ENCODE assay signal across 15 cellular contexts in genomic region chr1:201551096-201551495, GRCh38. TPM values are rescaled to one million over a fixed set of nuclear protein-coding genes. Genes with fewer than 3 reads are reported as not detected.
A peak's percentile ranks its signal among the peaks of the same experiment; 100 is the strongest.
DNase-seq lines count a peak whose midpoint lies in the region; ATAC-seq and TF ChIP-seq lines count a peak whose summit lies in the region.
"Had no signal": no experiment of that assay in that cellular context is flagged by ENCODE, and none has a peak within 500 bp of the region (broad histone marks: within the 10 kb centered on the region; RNA-seq: fewer than 3 reads in every experiment).

No MANE protein-coding gene starts in this region.

- H3K36me3 ChIP-seq in GM23248 (ENCODE audit: low read depth): no peaks in the 10 kb centered on the region
- H3K36me3 ChIP-seq in SK-N-MC (ENCODE audit: insufficient read depth, low read length): no peaks in the 10 kb centered on the region
- H3K36me3 ChIP-seq in prostate gland: no peaks in the 10 kb centered on the region

- TF ChIP-seq CTCF in dorsolateral prefrontal cortex (IDR thresholded peaks at IDR 0.05 in 54 of 56, conservative IDR thresholded peaks at IDR 0.05 in 2 of 56; ENCODE audit: low read depth in 1 of 56, partially characterized antibody in 56 of 56) (no peak), prostate gland (IDR thresholded peaks at IDR 0.05) (no peak), nephron progenitor cell (IDR thresholded peaks at IDR 0.05) (no peak)

- H3K4me3 ChIP-seq in GM23248 (no peak overlapping the region), SK-N-MC (no peak overlapping the region), dorsolateral prefrontal cortex (no peak overlapping the region), skin epidermis (no peak overlapping the region), prostate gland (no peak overlapping the region)

- peak overlapping the region; percentile 93 for H3K27ac ChIP-seq in GM23248
- peak overlapping the region; percentile 83 for H3K27ac ChIP-seq in SK-N-MC
- H3K27ac ChIP-seq in dorsolateral prefrontal cortex: peak overlapping the region in 58 of 59 donors; percentile 11 to 96 (median 90)
- H3K27ac ChIP-seq in skin epidermis: peak overlapping the region in 12 of 21 experiments; percentile 8 to 79 (median 29)
- H3K27ac ChIP-seq in prostate gland: no peak overlapping the region
- H3K27ac ChIP-seq: KMS-11 had no signal

- peak overlapping the region; percentile 71 for H3K9ac ChIP-seq in GM23248
- H3K9ac ChIP-seq in SK-N-MC (ENCODE audit: insufficient read length): no peak overlapping the region
- H3K9ac ChIP-seq: KMS-11 had no signal

- no peaks in the 10 kb centered on the region for H3K36me3 Mint-ChIP-seq in nephron progenitor cell (ENCODE audit: low read depth)
- H3K36me3 Mint-ChIP-seq: CD8-positive, alpha-beta T cell had no signal

- H3K79me2 ChIP-seq in GM23248 (ENCODE audit: insufficient read depth): peaks cover 100% of the 10 kb centered on the region

- H3K27me3 ChIP-seq in GM23248 (replicated peaks; ENCODE audit: insufficient read depth): no peaks in the 10 kb centered on the region
- no peaks in the 10 kb centered on the region for H3K27me3 ChIP-seq in dorsolateral prefrontal cortex
- H3K27me3 ChIP-seq in prostate gland (replicated peaks; ENCODE audit: insufficient read depth): no peaks in the 10 kb centered on the region

- DNase-seq in GM23248 (no peak), SK-N-MC (ENCODE audit: low read depth, low spot score) (no peak), dorsolateral prefrontal cortex (no peak), prostate gland (ENCODE audit: low spot score) (no peak), nephron progenitor cell (no peak), kidney tubule cell (ENCODE audit: low spot score) (no peak)
- DNase-seq: CD8-positive, alpha-beta T cell; DND-41; GDM1; NCI-H1092 treated with DMSO at 0.1 percent for 48 hours; NCI-H1694 treated with DMSO at 0.1 percent for 48 hours had no signal

- H3K27ac Mint-ChIP-seq in nephron progenitor cell: no peak overlapping the region
- H3K27ac Mint-ChIP-seq: B cell; CD8-positive, alpha-beta T cell had no signal

- H3K9me3 ChIP-seq in GM23248 (ENCODE audit: low read depth): no peaks in the 10 kb centered on the region
- no peaks in the 10 kb centered on the region for H3K9me3 ChIP-seq in SK-N-MC (ENCODE audit: low read depth, low read length)
- no peaks in the 10 kb centered on the region for H3K9me3 ChIP-seq in prostate gland

- peaks cover 34% of the 10 kb centered on the region for H3K4me1 Mint-ChIP-seq in nephron progenitor cell

- WGBS in GM23248 (ENCODE audit: low coverage in 1 of 2, low lambda C conversion rate in 2 of 2, missing lambda C conversion rate in 2 of 2), 2 experiments: 55% methylated on average over 3 of the region's 3 CpGs
- 96% methylated on average over 3 of the region's 3 CpGs for WGBS in prostate gland

- ATAC-seq in HG02798 (IDR thresholded peaks at IDR 0.05; ENCODE audit: poor library complexity, unreplicated experiment): no peak
- ATAC-seq: CD8-positive, alpha-beta T cell had no signal

- H4K20me1 ChIP-seq in GM23248 (ENCODE audit: insufficient read depth): no peaks in the 10 kb centered on the region

- H3K9me3 Mint-ChIP-seq in nephron progenitor cell: no peaks in the 10 kb centered on the region
- H3K9me3 Mint-ChIP-seq: CD8-positive, alpha-beta T cell had no signal

- peaks cover 44% of the 10 kb centered on the region for H3F3A ChIP-seq in GM23248 (ENCODE audit: insufficient read depth)

- H3K4me3 Mint-ChIP-seq in nephron progenitor cell: no peak overlapping the region
- H3K4me3 Mint-ChIP-seq: B cell; CD8-positive, alpha-beta T cell had no signal

- H3K4me1 ChIP-seq in GM23248 (ENCODE audit: insufficient read depth): peaks cover 44% of the 10 kb centered on the region
- no peaks in the 10 kb centered on the region for H3K4me1 ChIP-seq in prostate gland (replicated peaks)

- peaks cover 28% of the 10 kb centered on the region for H3K27me3 Mint-ChIP-seq in nephron progenitor cell (ENCODE audit: low read depth, poor library complexity)

- no peak for TF ChIP-seq POLR2A in prostate gland (IDR thresholded peaks at IDR 0.05)

- H3K9me2 ChIP-seq in GM23248 (ENCODE audit: insufficient read depth): no peaks in the 10 kb centered on the region

- peak overlapping the region; percentile 60 for H3K4me2 ChIP-seq in GM23248 (ENCODE audit: unreplicated experiment)
- H3K4me2 ChIP-seq: KMS-11 had no signal

- H2AFZ ChIP-seq in GM23248: no peak overlapping the region

- in situ Hi-C loops in GM23248 (cut with MboI): loop anchor here (10.0 kb wide), 1 partner anchor 244 kb away; no protein-coding TSS in a partner anchor

- intact Hi-C loops in dorsolateral prefrontal cortex (cut with DNase I) (no loop called here), prostate gland (cut with DNase I) (no loop called here)

RNA-seq across cellular contexts. Expression of gene NAV1, which starts 12.2 kb away (rescaled TPM):
- total RNA-seq in GM23248 (2014; rRNA removed; shearing (Covaris generic)): 79.0 and 81.8 TPM in 2 replicates
- polyA plus RNA-seq in GM23248 (2016; fragmentation: Nextera tagmentation; extraction: Ambion mirVana): 74.7 and 75.6 TPM in 2 replicates
- 100 to 1,000 TPM in 17 of 120 experiments, 10 to 100 TPM in 103; 53.8 to 141 (median 77.6) TPM for total RNA-seq in dorsolateral prefrontal cortex
- 10 to 100 TPM; 13.1 to 29.1 TPM for total RNA-seq in prostate gland

RNA-seq across cellular contexts. Expression of gene CSRP1, which starts 44.2 kb away (rescaled TPM):
- 1,160 and 1,256 TPM in 2 replicates for total RNA-seq in GM23248 (2014; rRNA removed; shearing (Covaris generic))
- polyA plus RNA-seq in GM23248 (2016; fragmentation: Nextera tagmentation; extraction: Ambion mirVana): 510 and 529 TPM in 2 replicates
- total RNA-seq in dorsolateral prefrontal cortex (1,000 to 10,000 TPM in 2 of 120 experiments, 100 to 1,000 TPM in 118; 225 to 1,268 (median 522) TPM), prostate gland (1,000 to 10,000 TPM; 1,117 to 1,634 TPM)

Comparison
In these comparisons a context has a peak if more than half of its experiments do, and no peak if none do; other contexts are left out.
1. H3K27ac ChIP-seq: peak in GM23248 (single experiment), SK-N-MC (single experiment), dorsolateral prefrontal cortex (58 of 59) and skin epidermis (12 of 21); none in prostate gland (0 of 2).